8 cellular contexts compared by ENCODE assay signal in genomic region chr16:12075391-12076340, GRCh38.
DNase-seq lines count a peak whose midpoint lies in the region; ATAC-seq and TF ChIP-seq lines count a peak whose summit lies in the region.
"Not testable (repeated sequence)": the region's sequence is repeated elsewhere in the genome, so short reads cannot be mapped to it uniquely, and the experiment has no call there.

No MANE protein-coding gene starts in this region.

- not testable (repeated sequence) for ATAC-seq in CD4-positive, alpha-beta T cell (ENCODE audit: poor library complexity); activated T-helper 17 cell treated with anti-CD3 and anti-CD28 coated beads, Interleukin-2, amount 50 U/mL, for 72 hours (replicated peaks); aorta (ENCODE audit: low FRiP score)
- ATAC-seq in WTC11: peak; percentile 48

- CTCF ChIA-PET in CD4-positive, alpha-beta T cell (lab: Charles Lee): interaction anchor here (0.9 to 1.4 kb wide), 2 partner anchors 8 to 19 kb away, joined by 3 to 5 read pairs; no protein-coding TSS in a partner anchor
- CTCF ChIA-PET in WTC11 (lab: Charles Lee): interaction anchor here (0.6 to 2.1 kb wide), 3 partner anchors 8 to 126 kb away, joined by 4 to 10 read pairs (median 5); no protein-coding TSS in a partner anchor

- H3K4me3 ChIP-seq in HUES6 (ENCODE audit: low read depth, low read length) (peak overlapping the region; percentile 51; the same call in 1 of the 2 replicates), mucosa of stomach (ENCODE audit: low read length) (peak overlapping the region; percentile 25)
- H3K4me3 ChIP-seq in endodermal cell (ENCODE audit: low read length); spleen; aorta (ENCODE audit: low read length in 2 of 2): not testable (repeated sequence)

- not testable (repeated sequence) for H3K27me3 ChIP-seq in CD4-positive, alpha-beta T cell (ENCODE audit: control insufficient read depth, insufficient read depth, low read length); HUES6 (ENCODE audit: control insufficient read depth, insufficient read depth, low read length); endodermal cell (ENCODE audit: control insufficient read depth, insufficient read depth, low read length, poor library complexity, severe bottlenecking); mucosa of stomach (ENCODE audit: control insufficient read depth, insufficient read depth, low read length); spleen (replicated peaks in 1 of 7); aorta (ENCODE audit: control insufficient read depth in 1 of 2, insufficient read depth in 2 of 2, low read length in 1 of 2)

- peak in 6 of 10 experiments; percentile 20 to 42 (median 36) for DNase-seq in CD4-positive, alpha-beta T cell
- not testable (repeated sequence) for DNase-seq in WTC11 (ENCODE audit: low spot score); endodermal cell
- DNase-seq in spleen (peak; percentile 72), aorta (peak; percentile 22 to 37)

- not testable (repeated sequence) for H3K9me3 Mint-ChIP-seq in CD4-positive, alpha-beta T cell; WTC11; activated T-helper 17 cell treated with anti-CD3 and anti-CD28 coated beads, Interleukin-2, amount 50 U/mL, for 72 hours; endodermal cell

- H3K9me3 ChIP-seq in CD4-positive, alpha-beta T cell (ENCODE audit: control insufficient read depth, low read length); HUES6 (ENCODE audit: control insufficient read depth, insufficient read depth, low read depth, low read length); endodermal cell (ENCODE audit: control insufficient read depth, low read length); mucosa of stomach (ENCODE audit: control insufficient read depth, low read length); spleen; aorta (ENCODE audit: control insufficient read depth, low read length): not testable (repeated sequence)

- intact Hi-C loops in CD4-positive, alpha-beta T cell (cut with DNase I, micrococcal nuclease): loop anchor here in 1 of 2 experiments (10.0 kb wide), 1 partner anchor 291 kb away; no protein-coding TSS in a partner anchor
- intact Hi-C loops in spleen (cut with DNase I; ENCODE audit: low total_unique reads); aorta (cut with DNase I): not testable (repeated sequence)

- H3K27ac Mint-ChIP-seq in CD4-positive, alpha-beta T cell: peak overlapping the region; percentile 87
- not testable (repeated sequence) for H3K27ac Mint-ChIP-seq in WTC11, endodermal cell
- peak overlapping the region; percentile 6 for H3K27ac Mint-ChIP-seq in activated T-helper 17 cell treated with anti-CD3 and anti-CD28 coated beads, Interleukin-2, amount 50 U/mL, for 72 hours

- not testable (repeated sequence) for H3K36me3 ChIP-seq in HUES6 (ENCODE audit: control insufficient read depth, insufficient read depth, low read length); endodermal cell (ENCODE audit: control insufficient read depth, insufficient read depth, low read length); mucosa of stomach (ENCODE audit: control insufficient read depth, insufficient read depth, low read length); aorta (ENCODE audit: control insufficient read depth in 1 of 2, insufficient read depth in 2 of 2, low read length in 1 of 2)
- peaks cover 0 to 33% (median 11%) of the 10 kb centered on the region in 6 donors for H3K36me3 ChIP-seq in spleen

- peaks cover 58% of the 10 kb centered on the region for H3K4me1 Mint-ChIP-seq in CD4-positive, alpha-beta T cell (ENCODE audit: low read depth)
- peaks cover 16% of the 10 kb centered on the region for H3K4me1 Mint-ChIP-seq in WTC11
- peaks cover 20% of the 10 kb centered on the region for H3K4me1 Mint-ChIP-seq in activated T-helper 17 cell treated with anti-CD3 and anti-CD28 coated beads, Interleukin-2, amount 50 U/mL, for 72 hours
- not testable (repeated sequence) for H3K4me1 Mint-ChIP-seq in endodermal cell

- H3K4me3 Mint-ChIP-seq in CD4-positive, alpha-beta T cell: peak overlapping the region; percentile 60
- H3K4me3 Mint-ChIP-seq in WTC11 (peak overlapping the region; percentile 75), endodermal cell (peak overlapping the region; percentile 49)
- peak overlapping the region; percentile 3 for H3K4me3 Mint-ChIP-seq in activated T-helper 17 cell treated with anti-CD3 and anti-CD28 coated beads, Interleukin-2, amount 50 U/mL, for 72 hours

- WGBS in endodermal cell (ENCODE audit: insufficient coverage in 1 of 2, insufficient read length in 1 of 2), 2 experiments: 86 to 89% methylated on average over 21 to 29 of the region's 29 CpGs
- WGBS in spleen, 5 donors: 75 to 84% (median 79%) methylated on average over 25 to 29 of the region's 29 CpGs
- WGBS in aorta, 2 donors: 81 to 86% methylated on average over 29 of the region's 29 CpGs

- peaks cover 60% of the 10 kb centered on the region for H3K36me3 Mint-ChIP-seq in CD4-positive, alpha-beta T cell (ENCODE audit: low read depth)
- H3K36me3 Mint-ChIP-seq in WTC11; activated T-helper 17 cell treated with anti-CD3 and anti-CD28 coated beads, Interleukin-2, amount 50 U/mL, for 72 hours (ENCODE audit: low read depth); endodermal cell (ENCODE audit: low read depth): not testable (repeated sequence)

- POLR2A ChIA-PET in CD4-positive, alpha-beta T cell (lab: Charles Lee): interaction anchor here (0.6 to 1.6 kb wide), 3 partner anchors 14 to 278 kb away, joined by 3 to 4 read pairs (median 3); partner anchors contain the start of gene ZC3H7A
- POLR2A ChIA-PET in WTC11 (lab: Charles Lee): interaction anchor here (0.6 kb wide), 1 partner anchor 55 kb away, joined by 3 read pairs; no protein-coding TSS in a partner anchor

- not testable (repeated sequence) for H3K27me3 Mint-ChIP-seq in CD4-positive, alpha-beta T cell; WTC11 (ENCODE audit: low read depth); activated T-helper 17 cell treated with anti-CD3 and anti-CD28 coated beads, Interleukin-2, amount 50 U/mL, for 72 hours; endodermal cell (ENCODE audit: insufficient read depth)

- peak overlapping the region; percentile 21 for H3K27ac ChIP-seq in CD4-positive, alpha-beta T cell (ENCODE audit: low read depth, low read length)
- not testable (repeated sequence) for H3K27ac ChIP-seq in HUES6 (ENCODE audit: low read depth, low read length); endodermal cell (ENCODE audit: low read depth, low read length); aorta (ENCODE audit: low read depth in 1 of 2, low read length in 2 of 2)
- peak overlapping the region in 3 of 8 donors; percentile 13 to 47 (median 42) for H3K27ac ChIP-seq in spleen

- H3K9ac ChIP-seq in HUES6 (ENCODE audit: low read length); endodermal cell (ENCODE audit: extremely low read depth, low read length, poor library complexity, severe bottlenecking): not testable (repeated sequence)
- peak overlapping the region; percentile 71 for H3K9ac ChIP-seq in mucosa of stomach (ENCODE audit: low read length)

- TF ChIP-seq POLR2A in spleen (IDR thresholded peaks at IDR 0.05): not testable (repeated sequence)

- not testable (repeated sequence) for TF ChIP-seq CTCF in CD4-positive, alpha-beta T cell (IDR thresholded peaks at IDR 0.05); WTC11 (IDR thresholded peaks at IDR 0.05); endodermal cell (conservative IDR thresholded peaks at IDR 0.05); spleen (IDR thresholded peaks at IDR 0.05 in 8 of 11, conservative IDR thresholded peaks at IDR 0.05 in 3 of 11)

- H3K4me1 ChIP-seq in HUES6 (ENCODE audit: control insufficient read depth, insufficient read depth, low read length); endodermal cell (ENCODE audit: control insufficient read depth, insufficient read depth, low read length); aorta (ENCODE audit: control insufficient read depth in 1 of 2, insufficient read depth in 2 of 2, low read length in 2 of 2): not testable (repeated sequence)
- peaks cover 14% of the 10 kb centered on the region for H3K4me1 ChIP-seq in mucosa of stomach (ENCODE audit: control insufficient read depth, insufficient read depth, low read length)
- peaks cover 7 to 37% (median 24%) of the 10 kb centered on the region in 6 donors for H3K4me1 ChIP-seq in spleen

TF ChIP-seq in WTC11, 78 proteins besides CTCF, POLR2A, EP300 and RAD21:
- TF ChIP-seq FOXK1 (CRISPR knock-in tag; IDR thresholded peaks at IDR 0.05): 0 out of 2 replicates have a peak, but pooled peaks have one; percentile 56
- TF ChIP-seq FOXP1 (CRISPR knock-in tag; IDR thresholded peaks at IDR 0.05; ENCODE audit: borderline replicate concordance): peak; percentile 43; the same call in 1 of the 2 replicates

Comparison
In these comparisons a context has a peak if more than half of its experiments do, and no peak if none do; other contexts are left out.
1. H3K4me3 Mint-ChIP-seq: peak in every context shown above with its lines; median percentile 75 in WTC11; 60 in CD4-positive, alpha-beta T cell; 49 in endodermal cell; 3 in activated T-helper 17 cell treated with anti-CD3 and anti-CD28 coated beads, Interleukin-2, amount 50 U/mL, for 72 hours.